In the genomic region with DNA sequence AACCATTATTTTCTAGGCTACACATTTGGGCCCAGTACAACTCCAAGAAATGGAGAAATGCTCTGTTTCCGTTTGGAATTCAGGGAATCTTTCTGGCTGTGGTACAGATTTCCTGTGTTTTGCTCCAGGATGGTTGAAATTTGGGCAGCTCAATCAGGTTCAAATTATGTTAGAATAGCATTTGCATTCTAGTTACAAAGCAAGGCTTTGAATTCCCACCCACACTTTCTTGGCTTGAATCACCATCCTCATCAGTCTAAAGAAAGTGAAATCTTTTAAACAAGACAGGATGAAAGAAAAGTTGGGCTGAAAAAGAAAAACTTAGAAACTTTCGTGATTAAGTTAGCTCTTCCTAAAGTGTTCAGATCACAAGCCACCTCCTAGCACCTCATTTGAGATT, we compare ENCODE assay signal across 37 cellular contexts.
"Had no signal": no experiment of that assay in that cellular context is flagged by ENCODE, and none has a peak within 500 bp of the region (broad histone marks: within the 10 kb centered on the region; RNA-seq: fewer than 3 reads in every experiment).

No MANE protein-coding gene starts in this region.

- H3K4me1 ChIP-seq: ascending aorta had no signal

- H3K36me3 Mint-ChIP-seq: activated CD8-positive, alpha-beta memory T cell treated with anti-CD3 and anti-CD28 coated beads, Interleukin-2, amount 10 ng/mL, durations not matched to agents 7 days and 5 days; activated naive CD4-positive, alpha-beta T cell treated with anti-CD3 and anti-CD28 coated beads, Interleukin-2, amount 10 ng/mL, durations not matched to agents 7 days and 5 days; activated naive CD4-positive, alpha-beta T cell treated with anti-CD3 and anti-CD28 coated beads, Interleukin-2, amount 50 U/mL, for 24 hours; activated naive CD8-positive, alpha-beta T cell; activated naive CD8-positive, alpha-beta T cell treated with anti-CD3 and anti-CD28 coated beads, Interleukin-2, amount 10 ng/mL, durations not matched to agents 7 days and 5 days; brain had no signal

- H3K27ac Mint-ChIP-seq: activated B cell treated with CpG ODN at 0.5 μM for 24 hours; activated CD4-positive, alpha-beta memory T cell treated with anti-CD3 and anti-CD28 coated beads, Interleukin-2, amount 10 ng/mL, durations not matched to agents 7 days and 5 days; activated CD4-positive, alpha-beta T cell treated with anti-CD3 and anti-CD28 coated beads, Interleukin-2, amount 10 ng/mL, durations not matched to agents 24 days and 14 days; activated CD8-positive, alpha-beta memory T cell treated with anti-CD3 and anti-CD28 coated beads, Interleukin-2, amount 10 ng/mL, durations not matched to agents 7 days and 5 days; activated CD8-positive, alpha-beta T cell treated with anti-CD3 and anti-CD28 coated beads, Interleukin-2, amount 10 ng/mL, durations not matched to agents 7 days and 5 days; activated naive CD4-positive, alpha-beta T cell treated with anti-CD3 and anti-CD28 coated beads, Interleukin-2, amount 10 ng/mL, durations not matched to agents 7 days and 5 days; activated naive CD4-positive, alpha-beta T cell treated with anti-CD3 and anti-CD28 coated beads, Interleukin-2, amount 50 U/mL, for 24 hours; activated naive CD8-positive, alpha-beta T cell; activated naive CD8-positive, alpha-beta T cell treated with anti-CD3 and anti-CD28 coated beads, Interleukin-2, amount 10 ng/mL, durations not matched to agents 7 days and 5 days; activated naive CD8-positive, alpha-beta T cell treated with anti-CD3 and anti-CD28 coated beads, Interleukin-2, amount 50 U/mL, for 24 hours; activated T-cell treated with anti-CD3 and anti-CD28 coated beads, Interleukin-2, amount 50 U/mL, for 24 hours; activated T-helper 2 cell treated with anti-CD3 and anti-CD28 coated beads, Interferon-gamma antibody, Interleukin-2, Interleukin-4, amounts not matched to agents 10 μg/mL and 5 μg/mL and 100 μg/mL, durations not matched to agents 14 hours and 24 hours and 36 hours; T-helper 1 cell treated with Interleukin-12 subunit alpha and Interleukin-12 subunit beta and Interleukin-4 antibody, amounts not matched to agents 30 μg/mL and 1 μg/mL, for 36 hours; T-helper 2 cell treated with Interferon-gamma antibody and Interleukin-4, amounts not matched to agents 5 μg/mL and 100 μg/mL, for 36 hours had no signal

- H3K4me3 ChIP-seq: ascending aorta, cardiac muscle cell had no signal

- H3K4me1 Mint-ChIP-seq: activated B cell treated with CpG ODN at 0.5 μM for 24 hours; activated CD4-positive, alpha-beta memory T cell treated with anti-CD3 and anti-CD28 coated beads, Interleukin-2, amount 10 ng/mL, durations not matched to agents 7 days and 5 days; activated CD4-positive, alpha-beta T cell treated with anti-CD3 and anti-CD28 coated beads, Interleukin-2, amount 10 ng/mL, durations not matched to agents 24 days and 14 days; activated CD8-positive, alpha-beta memory T cell treated with anti-CD3 and anti-CD28 coated beads, Interleukin-2, amount 10 ng/mL, durations not matched to agents 7 days and 5 days; activated naive CD4-positive, alpha-beta T cell treated with anti-CD3 and anti-CD28 coated beads, Interleukin-2, amount 10 ng/mL, durations not matched to agents 7 days and 5 days; activated naive CD4-positive, alpha-beta T cell treated with anti-CD3 and anti-CD28 coated beads, Interleukin-2, amount 50 U/mL, for 24 hours; activated naive CD8-positive, alpha-beta T cell treated with anti-CD3 and anti-CD28 coated beads, Interleukin-2, amount 10 ng/mL, durations not matched to agents 7 days and 5 days; activated naive CD8-positive, alpha-beta T cell treated with anti-CD3 and anti-CD28 coated beads, Interleukin-2, amount 50 U/mL, for 24 hours; brain; central memory CD8-positive, alpha-beta T cell had no signal

- H3K4me3 Mint-ChIP-seq: activated B cell treated with CpG ODN at 0.5 μM for 24 hours; activated CD4-positive, alpha-beta memory T cell treated with anti-CD3 and anti-CD28 coated beads, Interleukin-2, amount 10 ng/mL, durations not matched to agents 7 days and 5 days; activated CD4-positive, alpha-beta T cell treated with anti-CD3 and anti-CD28 coated beads, Interleukin-2, amount 10 ng/mL, durations not matched to agents 24 days and 14 days; activated CD8-positive, alpha-beta memory T cell treated with anti-CD3 and anti-CD28 coated beads, Interleukin-2, amount 10 ng/mL, durations not matched to agents 7 days and 5 days; activated CD8-positive, alpha-beta T cell treated with anti-CD3 and anti-CD28 coated beads, Interleukin-2, amount 10 ng/mL, durations not matched to agents 7 days and 5 days; activated naive CD4-positive, alpha-beta T cell treated with anti-CD3 and anti-CD28 coated beads, Interleukin-2, amount 10 ng/mL, durations not matched to agents 7 days and 5 days; activated naive CD4-positive, alpha-beta T cell treated with anti-CD3 and anti-CD28 coated beads, Interleukin-2, amount 50 U/mL, for 24 hours; activated naive CD8-positive, alpha-beta T cell; activated naive CD8-positive, alpha-beta T cell treated with anti-CD3 and anti-CD28 coated beads, Interleukin-2, amount 10 ng/mL, durations not matched to agents 7 days and 5 days; activated naive CD8-positive, alpha-beta T cell treated with anti-CD3 and anti-CD28 coated beads, Interleukin-2, amount 50 U/mL, for 24 hours; activated T-cell treated with anti-CD3 and anti-CD28 coated beads, Interleukin-2, amount 50 U/mL, for 24 hours; brain; central memory CD8-positive, alpha-beta T cell; T-helper 1 cell treated with Interleukin-12 subunit alpha and Interleukin-12 subunit beta and Interleukin-4 antibody, amounts not matched to agents 30 μg/mL and 1 μg/mL, for 36 hours; T-helper 2 cell treated with Interferon-gamma antibody and Interleukin-4, amounts not matched to agents 5 μg/mL and 100 μg/mL, for 36 hours had no signal

- H3K9me3 ChIP-seq: ascending aorta had no signal

- H3K27ac ChIP-seq: cardiac muscle cell, VCaP had no signal

- DNase-seq: activated B cell treated with CpG ODN at 0.5 μM for 24 hours; activated CD4-positive, alpha-beta memory T cell treated with anti-CD3 and anti-CD28 coated beads, Interleukin-2, amount 10 ng/mL, durations not matched to agents 7 days and 5 days; activated CD4-positive, alpha-beta T cell treated with anti-CD3 and anti-CD28 coated beads for 4 hours; activated CD4-positive, alpha-beta T cell treated with anti-CD3 and anti-CD28 coated beads, Interleukin-2, amount 10 ng/mL, durations not matched to agents 24 days and 14 days; activated CD4-positive, alpha-beta T cell treated with anti-CD3 and anti-CD28 coated beads, Interleukin-2, amount 50 U/mL, for 1 hour; activated CD4-positive, alpha-beta T cell treated with anti-CD3 and anti-CD28 coated beads, Interleukin-2, amount 50 U/mL, for 48 hours; activated CD4-positive, CD25-positive, alpha-beta regulatory T cell treated with anti-CD3 and anti-CD28 coated beads, Interleukin-2, amount 50 U/mL, for 72 hours; activated CD8-positive, alpha-beta memory T cell treated with anti-CD3 and anti-CD28 coated beads for 24 hours; activated CD8-positive, alpha-beta memory T cell treated with anti-CD3 and anti-CD28 coated beads, Interleukin-2, amount 10 ng/mL, durations not matched to agents 7 days and 5 days; activated CD8-positive, alpha-beta memory T cell treated with anti-CD3 and anti-CD28 coated beads, Interleukin-2, amount 50 U/mL, for 48 hours; activated CD8-positive, alpha-beta T cell treated with anti-CD3 and anti-CD28 coated beads, Interleukin-2, amount 10 ng/mL, durations not matched to agents 7 days and 5 days; activated effector memory CD4-positive, alpha-beta T cell treated with Interleukin-2 at 50 U/mL for 16 hours; activated gamma-delta T cell; activated naive CD4-positive, alpha-beta T cell treated with anti-CD3 and anti-CD28 coated beads, Interleukin-2, amount 10 ng/mL, durations not matched to agents 7 days and 5 days; activated naive CD4-positive, alpha-beta T cell treated with Interleukin-2 at 50 U/mL for 16 hours; activated naive CD8-positive, alpha-beta T cell treated with anti-CD3 and anti-CD28 coated beads, Interleukin-2, amount 10 ng/mL, durations not matched to agents 7 days and 5 days; activated naive CD8-positive, alpha-beta T cell treated with anti-CD3 and anti-CD28 coated beads, Interleukin-2, amount 50 U/mL, for 24 hours; activated T-cell treated with anti-CD3 and anti-CD28 coated beads, Interleukin-2, amount 50 U/mL, for 24 hours; activated T-cell treated with anti-CD3 and anti-CD28 coated beads, Interleukin-2, amount 50 U/mL, for 48 hours; amygdala; cerebellar nuclear complex; SW 1271; T-helper 1 cell; T-helper 2 cell; T-helper 9 cell had no signal

- H3K36me3 ChIP-seq: ascending aorta, cardiac muscle cell had no signal

- FAIRE-seq: bronchial epithelial cell, TTC549 had no signal

- H3K9me3 Mint-ChIP-seq: activated B cell treated with CpG ODN at 0.5 μM for 24 hours; activated CD4-positive, alpha-beta T cell treated with anti-CD3 and anti-CD28 coated beads, Interleukin-2, amount 10 ng/mL, durations not matched to agents 24 days and 14 days; activated naive CD8-positive, alpha-beta T cell treated with anti-CD3 and anti-CD28 coated beads, Interleukin-2, amount 10 ng/mL, durations not matched to agents 7 days and 5 days; activated T-helper 2 cell treated with anti-CD3 and anti-CD28 coated beads, Interferon-gamma antibody, Interleukin-2, Interleukin-4, amounts not matched to agents 10 μg/mL and 5 μg/mL and 100 μg/mL, durations not matched to agents 14 hours and 24 hours and 36 hours; brain; T-helper 1 cell treated with Interleukin-12 subunit alpha and Interleukin-12 subunit beta and Interleukin-4 antibody, amounts not matched to agents 30 μg/mL and 1 μg/mL, for 36 hours; T-helper 2 cell treated with Interferon-gamma antibody and Interleukin-4, amounts not matched to agents 5 μg/mL and 100 μg/mL, for 36 hours had no signal

- H3K27me3 ChIP-seq: ascending aorta, cardiac muscle cell had no signal

- H3K27me3 Mint-ChIP-seq: activated B cell treated with CpG ODN at 0.5 μM for 24 hours; activated CD4-positive, alpha-beta memory T cell treated with anti-CD3 and anti-CD28 coated beads, Interleukin-2, amount 10 ng/mL, durations not matched to agents 7 days and 5 days; activated CD4-positive, alpha-beta T cell treated with anti-CD3 and anti-CD28 coated beads, Interleukin-2, amount 10 ng/mL, durations not matched to agents 24 days and 14 days; activated CD8-positive, alpha-beta memory T cell treated with anti-CD3 and anti-CD28 coated beads, Interleukin-2, amount 10 ng/mL, durations not matched to agents 7 days and 5 days; activated naive CD4-positive, alpha-beta T cell treated with anti-CD3 and anti-CD28 coated beads, Interleukin-2, amount 10 ng/mL, durations not matched to agents 7 days and 5 days; activated naive CD4-positive, alpha-beta T cell treated with anti-CD3 and anti-CD28 coated beads, Interleukin-2, amount 50 U/mL, for 24 hours; activated naive CD8-positive, alpha-beta T cell; activated naive CD8-positive, alpha-beta T cell treated with anti-CD3 and anti-CD28 coated beads, Interleukin-2, amount 10 ng/mL, durations not matched to agents 7 days and 5 days; activated naive CD8-positive, alpha-beta T cell treated with anti-CD3 and anti-CD28 coated beads, Interleukin-2, amount 50 U/mL, for 24 hours; activated T-cell treated with anti-CD3 and anti-CD28 coated beads, Interleukin-2, amount 50 U/mL, for 24 hours; central memory CD8-positive, alpha-beta T cell had no signal
